In genomic region chr11:121459413-121460041, GRCh38 we compare ENCODE assay signal across 1 cellular context.
TF ChIP-seq lines count a peak whose summit lies in the region.

No MANE protein-coding gene starts in this region.

TF ChIP-seq in HepG2, 621 proteins besides CTCF, POLR2A, EP300 and RAD21 (continued from another document and continues in another):
- TF ChIP-seq RNF219 (CRISPR knock-in tag; IDR thresholded peaks at IDR 0.05) (peak; percentile 61; the same call in 1 of the 2 replicates), BRD4 (CRISPR knock-in tag; IDR thresholded peaks at IDR 0.05) (peak; percentile 77), REXO4 (CRISPR knock-in tag; IDR thresholded peaks at IDR 0.05; ENCODE audit: borderline replicate concordance) (no peak), ZNF142 (CRISPR knock-in tag; IDR thresholded peaks at IDR 0.05) (peak; percentile 60), USF2 (IDR thresholded peaks at IDR 0.05; ENCODE audit: low read depth, low read length) (no peak), USF2 (CRISPR knock-in tag; IDR thresholded peaks at IDR 0.05; ENCODE audit: borderline replicate concordance) (no peak), IKZF4 (CRISPR knock-in tag; IDR thresholded peaks at IDR 0.05; ENCODE audit: borderline replicate concordance, low read depth, not compliant biosample characterization) (peak; percentile 31), SMYD3 (CRISPR knock-in tag; IDR thresholded peaks at IDR 0.05) (peak; percentile 97), ZNF446 (CRISPR knock-in tag; IDR thresholded peaks at IDR 0.05) (no peak), ZBTB4 (CRISPR knock-in tag; IDR thresholded peaks at IDR 0.05; ENCODE audit: borderline replicate concordance) (peak; percentile 89), KAT7 (CRISPR knock-in tag; IDR thresholded peaks at IDR 0.05; ENCODE audit: borderline replicate concordance) (peak; percentile 91), CBX5 (CRISPR knock-in tag; IDR thresholded peaks at IDR 0.05; ENCODE audit: borderline replicate concordance) (peak; percentile 95; the same call in 1 of the 2 replicates), ARNTL (CRISPR knock-in tag; IDR thresholded peaks at IDR 0.05) (peak; percentile 93), TIGD3 (CRISPR knock-in tag; IDR thresholded peaks at IDR 0.05; ENCODE audit: borderline replicate concordance) (peak; percentile 63; the same call in 1 of the 2 replicates), HOXA7 (CRISPR knock-in tag; IDR thresholded peaks at IDR 0.05) (no peak), NCOA5 (CRISPR knock-in tag; IDR thresholded peaks at IDR 0.05) (peak; percentile 70; the same call in 1 of the 2 replicates), CENPX (CRISPR knock-in tag; IDR thresholded peaks at IDR 0.05) (no peak), ZSCAN29 (CRISPR knock-in tag; conservative IDR thresholded peaks at IDR 0.05) (peak; percentile 93), ELF4 (CRISPR knock-in tag; IDR thresholded peaks at IDR 0.05; ENCODE audit: borderline replicate concordance) (no peak), ERF (CRISPR knock-in tag; IDR thresholded peaks at IDR 0.05) (peak; percentile 99), THAP7 (CRISPR knock-in tag; IDR thresholded peaks at IDR 0.05) (no peak), ZNF788 (CRISPR knock-in tag; IDR thresholded peaks at IDR 0.05; ENCODE audit: borderline replicate concordance) (peak; percentile 95; the same call in 1 of the 2 replicates), GZF1 (CRISPR knock-in tag; IDR thresholded peaks at IDR 0.05) (peak; percentile 24; the same call in 1 of the 2 replicates), RFXAP (CRISPR knock-in tag; IDR thresholded peaks at IDR 0.05; ENCODE audit: borderline replicate concordance) (peak; percentile 95), ZNF878 (CRISPR knock-in tag; IDR thresholded peaks at IDR 0.05) (peak; percentile 81; the same call in 1 of the 2 replicates), ZXDC (CRISPR knock-in tag; IDR thresholded peaks at IDR 0.05) (peak; percentile 42; the same call in 1 of the 2 replicates), ZBTB37 (CRISPR knock-in tag; IDR thresholded peaks at IDR 0.05) (peak; percentile 90; the same call in 1 of the 2 replicates), FUBP1 (CRISPR knock-in tag; IDR thresholded peaks at IDR 0.05; ENCODE audit: borderline replicate concordance) (peak; percentile 63; the same call in 1 of the 2 replicates), ETV5 (CRISPR knock-in tag; IDR thresholded peaks at IDR 0.05; ENCODE audit: borderline replicate concordance) (peak; percentile 100), ZNF414 (CRISPR knock-in tag; IDR thresholded peaks at IDR 0.05) (peak; percentile 99), THAP11 (CRISPR knock-in tag; IDR thresholded peaks at IDR 0.05) (peak; percentile 82)
